Comparison of ENCODE assay signal across 1 cellular context in genomic region chr14:24481622-24482324, GRCh38.
TF ChIP-seq lines count a peak whose summit lies in the region.

No MANE protein-coding gene starts in this region.

TF ChIP-seq in HepG2, 621 proteins besides CTCF, POLR2A, EP300 and RAD21 (continued from another document and continues in another):
- TF ChIP-seq PAX8 (CRISPR knock-in tag; IDR thresholded peaks at IDR 0.05; ENCODE audit: borderline replicate concordance) (peak; percentile 85), ZFP36L1 (CRISPR knock-in tag; IDR thresholded peaks at IDR 0.05) (no peak), IRF2 (CRISPR knock-in tag; IDR thresholded peaks at IDR 0.05) (peak; percentile 89), HIC2 (CRISPR knock-in tag; IDR thresholded peaks at IDR 0.05; ENCODE audit: low read depth) (no peak), ZNF768 (CRISPR knock-in tag; IDR thresholded peaks at IDR 0.05) (peak; percentile 67), REL (CRISPR knock-in tag; conservative IDR thresholded peaks at IDR 0.05) (no peak), MED13 (CRISPR knock-in tag; IDR thresholded peaks at IDR 0.05) (peak; percentile 58; the same call in 1 of the 2 replicates), CC2D1A (CRISPR knock-in tag; IDR thresholded peaks at IDR 0.05) (no peak), TBP (CRISPR knock-in tag; IDR thresholded peaks at IDR 0.05) (no peak; the same call in 1 of the 2 replicates), MIER3 (CRISPR knock-in tag; IDR thresholded peaks at IDR 0.05; ENCODE audit: borderline replicate concordance) (peak; percentile 96), ZIK1 (CRISPR knock-in tag; IDR thresholded peaks at IDR 0.05; ENCODE audit: borderline replicate concordance, low read depth) (peak; percentile 60; the same call in 1 of the 2 replicates), ZNF614 (CRISPR knock-in tag; IDR thresholded peaks at IDR 0.05; ENCODE audit: borderline replicate concordance) (peak; percentile 97), ZNF775 (CRISPR knock-in tag; IDR thresholded peaks at IDR 0.05; ENCODE audit: borderline replicate concordance) (no peak), ZNF839 (CRISPR knock-in tag; IDR thresholded peaks at IDR 0.05; ENCODE audit: borderline replicate concordance) (peak; percentile 88; the same call in 1 of the 2 replicates), ZC3H4 (CRISPR knock-in tag; IDR thresholded peaks at IDR 0.05; ENCODE audit: borderline replicate concordance) (no peak), ZNF12 (CRISPR knock-in tag; IDR thresholded peaks at IDR 0.05) (0 out of 2 replicates have a peak, but pooled peaks have one; percentile 67), ETV6 (CRISPR knock-in tag; conservative IDR thresholded peaks at IDR 0.05) (no peak), RFX5 (IDR thresholded peaks at IDR 0.05; ENCODE audit: low read depth, low read length) (peak; percentile 76), JUND (CRISPR knock-in tag; IDR thresholded peaks at IDR 0.05) (0 out of 2 replicates have a peak, but pooled peaks have one; percentile 10), HDAC2 (CRISPR knock-in tag; IDR thresholded peaks at IDR 0.05) (peak; percentile 76), MED1 (CRISPR knock-in tag; IDR thresholded peaks at IDR 0.05) (peak; percentile 68), KAT7 (CRISPR knock-in tag; IDR thresholded peaks at IDR 0.05; ENCODE audit: borderline replicate concordance) (no peak; the same call in 1 of the 2 replicates), ZNF414 (CRISPR knock-in tag; IDR thresholded peaks at IDR 0.05) (peak; percentile 95), CREBL2 (CRISPR knock-in tag; IDR thresholded peaks at IDR 0.05; ENCODE audit: borderline replicate concordance) (0 out of 2 replicates have a peak, but pooled peaks have one; percentile 61), ZNF549 (CRISPR knock-in tag; IDR thresholded peaks at IDR 0.05) (0 out of 2 replicates have a peak, but pooled peaks have one; percentile 70), PRMT3 (CRISPR knock-in tag; IDR thresholded peaks at IDR 0.05; ENCODE audit: borderline replicate concordance, low read depth) (no peak; the same call in 1 of the 2 replicates), ZNF350 (CRISPR knock-in tag; IDR thresholded peaks at IDR 0.05; ENCODE audit: borderline replicate concordance, low read depth) (peak; percentile 98), SRY (CRISPR knock-in tag; IDR thresholded peaks at IDR 0.05) (peak; percentile 96), KLF9 (CRISPR knock-in tag; IDR thresholded peaks at IDR 0.05; ENCODE audit: low read depth) (peak; percentile 71; the same call in 1 of the 2 replicates), ZSCAN12 (CRISPR knock-in tag; IDR thresholded peaks at IDR 0.05) (no peak; the same call in 1 of the 2 replicates), KLF15 (CRISPR knock-in tag; IDR thresholded peaks at IDR 0.05; ENCODE audit: borderline replicate concordance) (no peak), ZNF850 (CRISPR knock-in tag; conservative IDR thresholded peaks at IDR 0.05) (no peak), SKI (IDR thresholded peaks at IDR 0.05; ENCODE audit: partially characterized antibody) (peak; percentile 48), ZNF891 (CRISPR knock-in tag; IDR thresholded peaks at IDR 0.05) (peak; percentile 98), ZBTB8A (CRISPR knock-in tag; IDR thresholded peaks at IDR 0.05; ENCODE audit: borderline replicate concordance, low read depth) (no peak), AGO1 (IDR thresholded peaks at IDR 0.05; ENCODE audit: low read depth, low read length, poor library complexity, severe bottlenecking) (peak; percentile 86), PBX2 (CRISPR knock-in tag; IDR thresholded peaks at IDR 0.05) (peak; percentile 51; the same call in 1 of the 2 replicates), ZBTB42 (CRISPR knock-in tag; IDR thresholded peaks at IDR 0.05) (no peak), ZNF451 (CRISPR knock-in tag; IDR thresholded peaks at IDR 0.05) (peak; percentile 78; the same call in 1 of the 2 replicates), REST (IDR thresholded peaks at IDR 0.05; ENCODE audit: borderline replicate concordance in 1 of 2, low read depth in 1 of 2, low read length in 2 of 2) (no peak), DZIP1 (CRISPR knock-in tag; IDR thresholded peaks at IDR 0.05) (no peak; the same call in 1 of the 2 replicates), ZNF263 (CRISPR knock-in tag; IDR thresholded peaks at IDR 0.05) (peak; percentile 65; the same call in 1 of the 2 replicates), SRSF9 (IDR thresholded peaks at IDR 0.05; ENCODE audit: borderline replicate concordance, insufficient read depth, low read depth, low read length, poor library complexity, severe bottlenecking) (no peak), SIN3B (IDR thresholded peaks at IDR 0.05; ENCODE audit: low read length) (0 out of 2 replicates have a peak, but pooled peaks have one; percentile 42), MEIS2 (CRISPR knock-in tag; IDR thresholded peaks at IDR 0.05) (peak; percentile 93; the same call in 1 of the 2 replicates), TRAFD1 (CRISPR knock-in tag; IDR thresholded peaks at IDR 0.05; ENCODE audit: borderline replicate concordance) (no peak), RAD51 (IDR thresholded peaks at IDR 0.05; ENCODE audit: borderline replicate concordance) (no peak), PCBP2 (optimal IDR thresholded peaks at IDR 0.05; ENCODE audit: low read depth, low read length, poor library complexity, severe bottlenecking) (no peak), BCL6 (CRISPR knock-in tag; IDR thresholded peaks at IDR 0.05) (peak; percentile 63; the same call in 1 of the 2 replicates), CCAR2 (optimal IDR thresholded peaks at IDR 0.05; ENCODE audit: low read depth, low read length) (no peak), ERF (CRISPR knock-in tag; IDR thresholded peaks at IDR 0.05) (peak; percentile 92), GMEB2 (CRISPR knock-in tag; IDR thresholded peaks at IDR 0.05; ENCODE audit: low read depth) (no peak)
